ENCODE assay signal across 12 cellular contexts in genomic region chr2:114534728-114535084, GRCh38.
DNase-seq lines count a peak whose midpoint lies in the region; TF ChIP-seq lines count a peak whose summit lies in the region.
"Had no signal": no experiment of that assay in that cellular context is flagged by ENCODE, and none has a peak within 500 bp of the region (broad histone marks: within the 10 kb centered on the region; RNA-seq: fewer than 3 reads in every experiment).

No MANE protein-coding gene starts in this region.

- intact Hi-C loops in left ventricle myocardium inferior (cut with micrococcal nuclease): no loop called here
- intact Hi-C loops in dendritic cell treated with granulocyte-macrophage colony-stimulating factor and Interleukin-4, amounts not matched to agents 40 ng/mL and 50 ng/mL, for 4 days (cut with micrococcal nuclease): no loop called here

- H3K9me3 ChIP-seq in left ventricle myocardium inferior (replicated peaks): no peaks in the 10 kb centered on the region
- no peaks in the 10 kb centered on the region for H3K9me3 ChIP-seq in right atrium auricular region

- peaks cover 2% of the 10 kb centered on the region for H3K27me3 Mint-ChIP-seq in dendritic cell treated with granulocyte-macrophage colony-stimulating factor and Interleukin-4, amounts not matched to agents 40 ng/mL and 50 ng/mL, for 4 days
- H3K27me3 Mint-ChIP-seq in nephron (ENCODE audit: low read depth) (peaks cover 6% of the 10 kb centered on the region), HFFc6 (ENCODE audit: insufficient read depth) (no peaks in the 10 kb centered on the region)

- no peaks in the 10 kb centered on the region for H3K36me3 ChIP-seq in left ventricle myocardium inferior
- H3K36me3 ChIP-seq in right atrium auricular region: no peaks in the 10 kb centered on the region

- H3K4me3 ChIP-seq in left ventricle myocardium inferior (no peak overlapping the region), right atrium auricular region (no peak overlapping the region)
- H3K4me3 ChIP-seq: GM12878 had no signal

- H3K27ac Mint-ChIP-seq in dendritic cell treated with granulocyte-macrophage colony-stimulating factor and Interleukin-4, amounts not matched to agents 40 ng/mL and 50 ng/mL, for 4 days: peak overlapping the region; percentile 71
- H3K27ac Mint-ChIP-seq in nephron (peak overlapping the region in 2 of 3 experiments; percentile 58 to 71), HFFc6 (no peak overlapping the region)
- H3K27ac Mint-ChIP-seq: CD4-positive, alpha-beta memory T cell had no signal

- peaks cover 6% of the 10 kb centered on the region for H3K27me3 ChIP-seq in left ventricle myocardium inferior (ENCODE audit: low read depth)
- H3K27me3 ChIP-seq in right atrium auricular region: no peaks in the 10 kb centered on the region

- H3K36me3 Mint-ChIP-seq in dendritic cell treated with granulocyte-macrophage colony-stimulating factor and Interleukin-4, amounts not matched to agents 40 ng/mL and 50 ng/mL, for 4 days (ENCODE audit: low read depth): no peaks in the 10 kb centered on the region
- no peaks in the 10 kb centered on the region for H3K36me3 Mint-ChIP-seq in nephron (ENCODE audit: low read depth)
- H3K36me3 Mint-ChIP-seq in HFFc6 (ENCODE audit: low read depth): no peaks in the 10 kb centered on the region
- H3K36me3 Mint-ChIP-seq: CD4-positive, alpha-beta memory T cell had no signal

- DNase-seq in left ventricle myocardium inferior (no peak), right atrium auricular region (ENCODE audit: low spot score) (no peak), NCI-H82 (lab: John Stamatoyannopoulos, UW) (no peak), HFFc6 (no peak)
- no peak for DNase-seq in stimulated activated naive CD4-positive, alpha-beta T cell (lab: John Stamatoyannopoulos, UW)
- DNase-seq: ACHN; CD4-positive, alpha-beta memory T cell; DMS79 had no signal

- H3K4me3 Mint-ChIP-seq in dendritic cell treated with granulocyte-macrophage colony-stimulating factor and Interleukin-4, amounts not matched to agents 40 ng/mL and 50 ng/mL, for 4 days: no peak overlapping the region
- peak overlapping the region in 1 of 3 experiments; percentile 6 for H3K4me3 Mint-ChIP-seq in nephron
- no peak overlapping the region for H3K4me3 Mint-ChIP-seq in HFFc6
- H3K4me3 Mint-ChIP-seq: CD4-positive, alpha-beta memory T cell had no signal

- H3K27ac ChIP-seq in left ventricle myocardium inferior (replicated peaks) (peak overlapping the region; percentile 37), right atrium auricular region (no peak overlapping the region)
- H3K27ac ChIP-seq: C4-2B had no signal

- H3K9me3 Mint-ChIP-seq in dendritic cell treated with granulocyte-macrophage colony-stimulating factor and Interleukin-4, amounts not matched to agents 40 ng/mL and 50 ng/mL, for 4 days: no peaks in the 10 kb centered on the region
- no peaks in the 10 kb centered on the region for H3K9me3 Mint-ChIP-seq in nephron
- H3K9me3 Mint-ChIP-seq in HFFc6: peaks cover 15% of the 10 kb centered on the region

- H3K4me1 ChIP-seq in left ventricle myocardium inferior (peaks cover 4% of the 10 kb centered on the region), right atrium auricular region (peaks cover 0 to 5% of the 10 kb centered on the region in 2 donors)

- H3K4me1 Mint-ChIP-seq in dendritic cell treated with granulocyte-macrophage colony-stimulating factor and Interleukin-4, amounts not matched to agents 40 ng/mL and 50 ng/mL, for 4 days (ENCODE audit: low read depth): peaks cover 15% of the 10 kb centered on the region
- H3K4me1 Mint-ChIP-seq in nephron: peaks cover 24% of the 10 kb centered on the region
- no peaks in the 10 kb centered on the region for H3K4me1 Mint-ChIP-seq in HFFc6 (ENCODE audit: low read depth)
- H3K4me1 Mint-ChIP-seq: CD4-positive, alpha-beta memory T cell had no signal

- no peak for TF ChIP-seq CTCF in left ventricle myocardium inferior (IDR thresholded peaks at IDR 0.05; ENCODE audit: borderline replicate concordance)
- TF ChIP-seq CTCF in right atrium auricular region (IDR thresholded peaks at IDR 0.05): no peak
- TF ChIP-seq CTCF in nephron (IDR thresholded peaks at IDR 0.05; ENCODE audit: unreplicated experiment in 3 of 3): no peak
- TF ChIP-seq CTCF in HFFc6 (IDR thresholded peaks at IDR 0.05): no peak
